20 cellular contexts compared by ENCODE assay signal in genomic region chr6:15326072-15326614, GRCh38.
DNase-seq lines count a peak whose midpoint lies in the region; ATAC-seq and TF ChIP-seq lines count a peak whose summit lies in the region.
"Had no signal": no experiment of that assay in that cellular context is flagged by ENCODE, and none has a peak within 500 bp of the region (broad histone marks: within the 10 kb centered on the region; RNA-seq: fewer than 3 reads in every experiment).

No MANE protein-coding gene starts in this region.

- peaks cover 100% of the 10 kb centered on the region for H3K79me2 ChIP-seq in GM23338 (replicated peaks; ENCODE audit: insufficient read depth)

- 100% methylated on average over 6 of the region's 6 CpGs for WGBS in mesenchymal stem cell

- TF ChIP-seq CTCF in GM23338 (conservative IDR thresholded peaks at IDR 0.05; ENCODE audit: low read depth in 2 of 2): no peak

- H3K36me3 Mint-ChIP-seq in activated CD4-positive, alpha-beta T cell treated with anti-CD3 and anti-CD28 coated beads for 36 hours (ENCODE audit: low read depth): peaks cover 28% of the 10 kb centered on the region
- peaks cover 27% of the 10 kb centered on the region; the same call in 2 of the 3 replicates for H3K36me3 Mint-ChIP-seq in GM23338 (ENCODE audit: low read depth)
- peaks cover 24% of the 10 kb centered on the region for H3K36me3 Mint-ChIP-seq in activated CD8-positive, alpha-beta T cell treated with anti-CD3 and anti-CD28 coated beads, Interleukin-2, amount 10 ng/mL, durations not matched to agents 7 days and 5 days (ENCODE audit: low read depth)

- H3K27ac Mint-ChIP-seq in activated CD4-positive, alpha-beta T cell treated with anti-CD3 and anti-CD28 coated beads for 36 hours: peak overlapping the region; percentile 80
- 0 out of 2 replicates have a peak overlapping the region, but pooled peaks have one; percentile 5 for H3K27ac Mint-ChIP-seq in GM23338
- H3K27ac Mint-ChIP-seq in activated CD8-positive, alpha-beta T cell treated with anti-CD3 and anti-CD28 coated beads, Interleukin-2, amount 10 ng/mL, durations not matched to agents 7 days and 5 days: peak overlapping the region; percentile 44

- H3K4me1 ChIP-seq in GM23338 (ENCODE audit: insufficient read depth) (peaks cover 97% of the 10 kb centered on the region), mesenchymal stem cell (ENCODE audit: control insufficient read depth, insufficient read depth, low read depth, low read length) (peaks cover 13% of the 10 kb centered on the region)

- H2BK15ac ChIP-seq in mesenchymal stem cell (ENCODE audit: low read depth, poor library complexity, severe bottlenecking): no peak overlapping the region

- ATAC-seq in activated CD4-positive, alpha-beta T cell treated with anti-CD3 and anti-CD28 coated beads for 36 hours: no peak
- ATAC-seq in GM23338 (no peak), HG02840 (IDR thresholded peaks at IDR 0.05; ENCODE audit: low FRiP score, unreplicated experiment) (no peak)
- ATAC-seq in activated CD8-positive, alpha-beta T cell treated with anti-CD3 and anti-CD28 coated beads, Interleukin-2, amount 10 ng/mL, durations not matched to agents 7 days and 5 days: peak; percentile 29
- ATAC-seq: gastroesophageal sphincter had no signal

- no peak overlapping the region for H3K4me3 Mint-ChIP-seq in activated CD4-positive, alpha-beta T cell treated with anti-CD3 and anti-CD28 coated beads for 36 hours
- no peak overlapping the region for H3K4me3 Mint-ChIP-seq in GM23338
- H3K4me3 Mint-ChIP-seq in activated CD8-positive, alpha-beta T cell treated with anti-CD3 and anti-CD28 coated beads, Interleukin-2, amount 10 ng/mL, durations not matched to agents 7 days and 5 days: no peak overlapping the region
- H3K4me3 Mint-ChIP-seq: neural crest cell had no signal

- POLR2A ChIA-PET in activated CD4-positive, alpha-beta T cell treated with anti-CD3 and anti-CD28 coated beads for 36 hours (lab: Charles Lee): interaction anchor here (0.6 to 0.8 kb wide), 3 partner anchors 8 to 77 kb away, joined by 3 to 4 read pairs (median 4); no protein-coding TSS in a partner anchor
- POLR2A ChIA-PET in activated CD8-positive, alpha-beta T cell treated with anti-CD3 and anti-CD28 coated beads, Interleukin-2, amount 10 ng/mL, durations not matched to agents 7 days and 5 days (lab: Charles Lee): interaction anchor here (1.6 kb wide), 1 partner anchor 14 kb away, joined by 3 read pairs; no protein-coding TSS in a partner anchor

- H4K8ac ChIP-seq in mesenchymal stem cell (ENCODE audit: low read length): peak overlapping the region; percentile 17

- H3K23ac ChIP-seq in mesenchymal stem cell (ENCODE audit: low read length in 2 of 2): no peak overlapping the region

- peaks cover 98% of the 10 kb centered on the region for H4K20me1 ChIP-seq in GM23338 (replicated peaks; ENCODE audit: insufficient read depth)

- no peak overlapping the region for H2BK12ac ChIP-seq in mesenchymal stem cell (ENCODE audit: low read length in 2 of 2)

- no peak overlapping the region for H2AFZ ChIP-seq in GM23338
- no peak overlapping the region for H2AFZ ChIP-seq in mesenchymal stem cell (ENCODE audit: low read depth, low read length)

- peak overlapping the region in 1 of 2 experiments; percentile 5 for H3K18ac ChIP-seq in mesenchymal stem cell (ENCODE audit: low read depth in 1 of 2, low read length in 2 of 2)

- H3K36me3 ChIP-seq in GM23338 (ENCODE audit: insufficient read depth) (no peaks in the 10 kb centered on the region), mesenchymal stem cell (ENCODE audit: control insufficient read depth in 1 of 2, insufficient read depth in 2 of 2, low read depth in 1 of 2, low read length in 2 of 2) (no peaks in the 10 kb centered on the region)
- H3K36me3 ChIP-seq: cardiac muscle cell, gastroesophageal sphincter, stomach, upper lobe of left lung had no signal

- no peak for DNase-seq in activated CD4-positive, alpha-beta T cell treated with anti-CD3 and anti-CD28 coated beads for 36 hours
- DNase-seq in activated CD4-positive, alpha-beta T cell treated with anti-CD3 and anti-CD28 coated beads, Interleukin-2, amount 50 U/mL, for 48 hours: no peak
- DNase-seq in GM23338 (ENCODE audit: low spot score): no peak
- peak; percentile 41 for DNase-seq in activated CD8-positive, alpha-beta T cell treated with anti-CD3 and anti-CD28 coated beads, Interleukin-2, amount 10 ng/mL, durations not matched to agents 7 days and 5 days
- no peak for DNase-seq in mesenchymal stem cell
- DNase-seq in NCI-H2081 (lab: John Stamatoyannopoulos, UW): no peak
- DNase-seq in NCI-H526 (lab: John Stamatoyannopoulos, UW): no peak
- DNase-seq: 8988T; activated CD4-positive, alpha-beta T cell treated with anti-CD3 and anti-CD28 coated beads, Interleukin-2, amount 50 U/mL, for 1 hour; amygdala; MV-4-11; NCI-H2029; SHP77; stomach; upper lobe of left lung had no signal

- H3K9me3 Mint-ChIP-seq in activated CD4-positive, alpha-beta T cell treated with anti-CD3 and anti-CD28 coated beads for 36 hours (ENCODE audit: low read depth): no peaks in the 10 kb centered on the region
- H3K9me3 Mint-ChIP-seq in GM23338: no peaks in the 10 kb centered on the region
- H3K9me3 Mint-ChIP-seq in activated CD8-positive, alpha-beta T cell treated with anti-CD3 and anti-CD28 coated beads, Interleukin-2, amount 10 ng/mL, durations not matched to agents 7 days and 5 days (ENCODE audit: insufficient read depth): no peaks in the 10 kb centered on the region
- H3K9me3 Mint-ChIP-seq: neural crest cell had no signal

- no peaks in the 10 kb centered on the region for H3K9me3 ChIP-seq in mesenchymal stem cell (ENCODE audit: control insufficient read depth, low read length)
- H3K9me3 ChIP-seq: gastroesophageal sphincter, stomach, upper lobe of left lung had no signal

- intact Hi-C loops in activated CD4-positive, alpha-beta T cell treated with anti-CD3 and anti-CD28 coated beads for 36 hours (cut with DNase I, micrococcal nuclease): loop anchor here in 1 of 2 experiments (5.0 kb wide), 2 partner anchors 41 to 116 kb away; no protein-coding TSS in a partner anchor

- no peak overlapping the region for H2BK120ac ChIP-seq in mesenchymal stem cell (ENCODE audit: low read depth, low read length)

- H3K79me1 ChIP-seq in mesenchymal stem cell (replicated peaks; ENCODE audit: low read length, poor library complexity, severe bottlenecking): peaks cover 26% of the 10 kb centered on the region

- no peaks in the 10 kb centered on the region for H3K27me3 ChIP-seq in GM23338 (ENCODE audit: insufficient read depth)
- no peaks in the 10 kb centered on the region for H3K27me3 ChIP-seq in mesenchymal stem cell (ENCODE audit: control insufficient read depth in 1 of 2, insufficient read depth in 1 of 2, low read length in 2 of 2)
- H3K27me3 ChIP-seq: cardiac muscle cell, gastroesophageal sphincter, stomach, upper lobe of left lung had no signal

- H3K9me2 ChIP-seq in GM23338 (ENCODE audit: insufficient read depth): no peaks in the 10 kb centered on the region

- H2AK5ac ChIP-seq in mesenchymal stem cell (ENCODE audit: low read length, severe bottlenecking): no peak overlapping the region

- H3K4me3 ChIP-seq in GM23338 (no peak overlapping the region), mesenchymal stem cell (ENCODE audit: insufficient read depth in 1 of 2, low read depth in 1 of 2, low read length in 2 of 2) (no peak overlapping the region)
- H3K4me3 ChIP-seq: cardiac muscle cell, gastroesophageal sphincter, stomach, upper lobe of left lung had no signal

- H3K4me2 ChIP-seq in GM23338 (peak overlapping the region; percentile 65), mesenchymal stem cell (ENCODE audit: low read length, poor library complexity, severe bottlenecking) (no peak overlapping the region)

- H4K91ac ChIP-seq in mesenchymal stem cell (ENCODE audit: low read length): no peak overlapping the region

- H3F3A ChIP-seq in GM23338 (replicated peaks; ENCODE audit: low read depth): peaks cover 28% of the 10 kb centered on the region

- H3K9ac ChIP-seq in mesenchymal stem cell (ENCODE audit: low read length): no peak overlapping the region

- H3K4ac ChIP-seq in mesenchymal stem cell (ENCODE audit: low read depth in 1 of 2, low read length in 2 of 2): no peak overlapping the region

- H2BK5ac ChIP-seq in mesenchymal stem cell (ENCODE audit: low read depth, low read length, poor library complexity, severe bottlenecking): no peak overlapping the region

- peaks cover 93% of the 10 kb centered on the region for H3K4me1 Mint-ChIP-seq in activated CD4-positive, alpha-beta T cell treated with anti-CD3 and anti-CD28 coated beads for 36 hours
- H3K4me1 Mint-ChIP-seq in GM23338: peaks cover 83% of the 10 kb centered on the region
- H3K4me1 Mint-ChIP-seq in activated CD8-positive, alpha-beta T cell treated with anti-CD3 and anti-CD28 coated beads, Interleukin-2, amount 10 ng/mL, durations not matched to agents 7 days and 5 days (ENCODE audit: low read depth): peaks cover 90% of the 10 kb centered on the region

- H3K27ac ChIP-seq in GM23338 (ENCODE audit: low read depth): no peak overlapping the region; the same call in 1 of the 2 replicates
- no peak overlapping the region for H3K27ac ChIP-seq in mesenchymal stem cell (ENCODE audit: low read length, poor library complexity, severe bottlenecking)
- H3K27ac ChIP-seq: cardiac muscle cell, gastroesophageal sphincter, stomach, upper lobe of left lung had no signal

- no peak overlapping the region for H3K14ac ChIP-seq in mesenchymal stem cell (ENCODE audit: low read length in 2 of 2)

- no peaks in the 10 kb centered on the region for H3K27me3 Mint-ChIP-seq in activated CD4-positive, alpha-beta T cell treated with anti-CD3 and anti-CD28 coated beads for 36 hours
- H3K27me3 Mint-ChIP-seq in GM23338 (ENCODE audit: insufficient read depth, low read depth, poor library complexity): peaks cover 39% of the 10 kb centered on the region
- no peaks in the 10 kb centered on the region for H3K27me3 Mint-ChIP-seq in activated CD8-positive, alpha-beta T cell treated with anti-CD3 and anti-CD28 coated beads, Interleukin-2, amount 10 ng/mL, durations not matched to agents 7 days and 5 days (ENCODE audit: low read depth)
- H3K27me3 Mint-ChIP-seq: progenitor cell of endocrine pancreas had no signal

- CTCF ChIA-PET in activated CD4-positive, alpha-beta T cell treated with anti-CD3 and anti-CD28 coated beads for 36 hours (lab: Charles Lee): interaction anchor here (0.7 to 1.4 kb wide), 3 partner anchors 19 to 592 kb away, joined by 3 to 4 read pairs (median 3); no protein-coding TSS in a partner anchor
- CTCF ChIA-PET in activated CD8-positive, alpha-beta T cell treated with anti-CD3 and anti-CD28 coated beads, Interleukin-2, amount 10 ng/mL, durations not matched to agents 7 days and 5 days (lab: Charles Lee): interaction anchor here (0.8 to 3.0 kb wide), 11 partner anchors 14 to 119 kb away, joined by 3 to 15 read pairs (median 4); no protein-coding TSS in a partner anchor

TF ChIP-seq in GM23338, 12 proteins besides CTCF, POLR2A, EP300 and RAD21 (continues in another document):
- TF ChIP-seq NANOG (IDR thresholded peaks at IDR 0.05; ENCODE audit: borderline replicate concordance) (no peak), ZNF114 (CRISPR knock-in tag; IDR thresholded peaks at IDR 0.05) (no peak), STAT1 (IDR thresholded peaks at IDR 0.05; ENCODE audit: unreplicated experiment) (no peak), EZH2 (IDR thresholded peaks at IDR 0.05; ENCODE audit: low read depth, unreplicated experiment) (no peak)

Comparison
In these comparisons a context has a peak if more than half of its experiments do, and no peak if none do; other contexts are left out.
1. H3K27ac Mint-ChIP-seq: peak in every context shown above with its lines; median percentile 80 in activated CD4-positive, alpha-beta T cell treated with anti-CD3 and anti-CD28 coated beads for 36 hours; 44 in activated CD8-positive, alpha-beta T cell treated with anti-CD3 and anti-CD28 coated beads, Interleukin-2, amount 10 ng/mL, durations not matched to agents 7 days and 5 days; 5 in GM23338.